22 cellular contexts compared by ENCODE assay signal in the genomic region with DNA sequence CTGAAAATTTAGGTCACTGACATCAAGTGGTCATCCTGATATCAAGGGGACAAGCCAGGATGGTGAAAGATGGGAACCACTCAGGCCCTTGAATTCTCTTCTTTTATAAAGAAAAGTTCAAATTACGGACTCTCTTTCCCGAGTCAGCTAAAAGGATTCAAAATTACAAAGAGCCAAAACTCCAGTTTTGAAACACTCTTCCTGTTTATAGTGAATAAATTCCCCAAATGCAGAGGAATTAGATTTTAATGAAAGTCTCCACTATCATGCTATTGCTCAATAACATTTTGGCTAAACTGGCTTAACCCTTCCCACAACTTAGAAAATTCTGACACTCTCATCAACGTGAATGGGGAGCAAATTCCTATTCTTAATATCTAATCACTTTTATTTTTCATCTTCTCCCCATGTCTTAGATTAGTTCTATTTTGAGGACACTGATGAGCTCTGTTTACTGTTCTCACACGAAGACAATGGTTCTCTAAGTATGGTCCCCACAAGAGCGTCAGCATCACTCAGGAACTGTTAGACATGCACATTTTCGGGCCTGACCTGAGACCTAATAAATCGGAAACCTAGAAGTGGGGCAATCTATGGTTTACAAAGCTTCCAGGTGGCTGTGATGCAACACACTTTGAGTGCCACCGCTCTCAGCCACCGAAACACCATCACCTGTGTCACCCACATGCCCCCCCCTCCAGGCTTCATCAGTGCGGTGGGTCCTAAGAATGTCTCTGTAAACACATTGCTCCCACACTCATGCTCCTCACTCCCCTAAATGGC.
A peak's percentile ranks its signal among the peaks of the same experiment; 100 is the strongest.
DNase-seq lines count a peak whose midpoint lies in the region; ATAC-seq and TF ChIP-seq lines count a peak whose summit lies in the region.
"Had no signal": no experiment of that assay in that cellular context is flagged by ENCODE, and none has a peak within 500 bp of the region (broad histone marks: within the 10 kb centered on the region; RNA-seq: fewer than 3 reads in every experiment).

No MANE protein-coding gene starts in this region.

- H3K56ac ChIP-seq in IMR-90 (ENCODE audit: extremely low read depth, insufficient read depth, low read length) = no peak overlapping the region

- CTCF ChIA-PET in IMR-90 (lab: Yijun Ruan, JAX) = interaction anchor here (0.5 kb wide), 1 partner anchor 12 kb away, joined by 3 read pairs; no protein-coding TSS in a partner anchor
- CTCF ChIA-PET in naive thymus-derived CD4-positive, alpha-beta T cell (lab: Charles Lee) = no interaction called here

- no peak overlapping the region for H3K27ac ChIP-seq in IMR-90 (ENCODE audit: insufficient read depth, low read length)
- peak overlapping the region; percentile 71 for H3K27ac ChIP-seq in hepatocyte
- H3K27ac ChIP-seq in sigmoid colon = peak overlapping the region in 3 of 4 donors; percentile 28 to 45 (median 37)
- no peak overlapping the region for H3K27ac ChIP-seq in naive thymus-derived CD4-positive, alpha-beta T cell (ENCODE audit: low read depth, low read length)
- H3K27ac ChIP-seq: BLaER1, epithelial cell of prostate, prostate gland, skin epidermis had no signal

- no peaks in the 10 kb centered on the region for H4K20me1 ChIP-seq in IMR-90 (ENCODE audit: insufficient read depth, low read length)
- no peaks in the 10 kb centered on the region for H4K20me1 ChIP-seq in hepatocyte (ENCODE audit: insufficient read depth, poor library complexity, severe bottlenecking)
- H4K20me1 ChIP-seq: BLaER1 had no signal

- no peak overlapping the region for H2BK120ac ChIP-seq in IMR-90 (ENCODE audit: low read depth, low read length)

- DNase-seq in IMR-90 = no peak
- DNase-seq in effector memory CD8-positive, alpha-beta T cell = peak in 2 of 3 experiments; percentile 5 to 8
- no peak for DNase-seq in hepatocyte (ENCODE audit: low spot score)
- DNase-seq in sigmoid colon = no peak
- DNase-seq in naive thymus-derived CD4-positive, alpha-beta T cell = no peak
- no peak for DNase-seq in effector CD8-positive, alpha-beta T cell (lab: John Stamatoyannopoulos, UW)
- DNase-seq: ACHN; Caco-2; DMS79 treated with DMSO at 0.1 percent for 48 hours; hippocampal formation; immature natural killer cell; Karpas-422; NCI-H524; stimulated activated CD4-positive, alpha-beta T cell treated with anti-CD3 and anti-CD28 coated beads, Interleukin-1b, Interleukin-23, amount 100 ng/mL, for 48 hours had no signal

- TF ChIP-seq POLR2A in IMR-90 (IDR thresholded peaks at IDR 0.05; ENCODE audit: low read depth, low read length) (no peak), sigmoid colon (IDR thresholded peaks at IDR 0.05) (no peak)

- no peaks in the 10 kb centered on the region for H3K9me1 ChIP-seq in IMR-90 (ENCODE audit: insufficient read depth, low read length)

- no peaks in the 10 kb centered on the region for H3K9me3 ChIP-seq in IMR-90 (ENCODE audit: control insufficient read depth, insufficient read depth, low read length)
- H3K9me3 ChIP-seq in hepatocyte (ENCODE audit: low read depth) = no peaks in the 10 kb centered on the region
- H3K9me3 ChIP-seq in sigmoid colon = no peaks in the 10 kb centered on the region
- H3K9me3 ChIP-seq in naive thymus-derived CD4-positive, alpha-beta T cell (ENCODE audit: control insufficient read depth in 2 of 3, low read length in 3 of 3) = no peaks in the 10 kb centered on the region
- H3K9me3 ChIP-seq: BLaER1, Caco-2, prostate gland had no signal

- H3K9me2 ChIP-seq in hepatocyte (replicated peaks; ENCODE audit: insufficient read depth) = no peaks in the 10 kb centered on the region

- no peak overlapping the region; the same call in 1 of the 2 replicates for H3K18ac ChIP-seq in IMR-90 (ENCODE audit: low read depth, low read length)

- H3K4me1 Mint-ChIP-seq in effector memory CD8-positive, alpha-beta T cell (ENCODE audit: low read depth in 2 of 2) = no peaks in the 10 kb centered on the region
- H3K4me1 Mint-ChIP-seq in naive thymus-derived CD4-positive, alpha-beta T cell = peaks cover 6 to 28% (median 18%) of the 10 kb centered on the region in 7 donors
- H3K4me1 Mint-ChIP-seq: immature natural killer cell had no signal

- dilution Hi-C loops in IMR-90 (cut with HindIII; ENCODE audit: low sequenced_read_pairs, unreplicated experiment) = no loop called here

- TF ChIP-seq CTCF in IMR-90 (conservative IDR thresholded peaks at IDR 0.05; ENCODE audit: low read depth, low read length) (no peak), hepatocyte (IDR thresholded peaks at IDR 0.05; ENCODE audit: poor library complexity) (no peak), sigmoid colon (IDR thresholded peaks at IDR 0.05) (no peak)

- no peaks in the 10 kb centered on the region for H3K9me3 Mint-ChIP-seq in effector memory CD8-positive, alpha-beta T cell
- H3K9me3 Mint-ChIP-seq in naive thymus-derived CD4-positive, alpha-beta T cell = peaks cover 0 to 2% (median 0%) of the 10 kb centered on the region in 11 donors
- H3K9me3 Mint-ChIP-seq: activated naive CD4-positive, alpha-beta T cell treated with anti-CD3 and anti-CD28 coated beads, Interleukin-2, amount 50 U/mL, for 72 hours; immature natural killer cell had no signal

- no peak overlapping the region for H3K14ac ChIP-seq in IMR-90 (replicated peaks; ENCODE audit: low read depth, low read length)

- H3K4me2 ChIP-seq in IMR-90 (ENCODE audit: low read depth, low read length) (no peak overlapping the region), hepatocyte (no peak overlapping the region)
- H3K4me2 ChIP-seq: BLaER1 had no signal

- H3K27ac Mint-ChIP-seq in effector memory CD8-positive, alpha-beta T cell = peak overlapping the region in 1 of 2 donors; percentile 3
- H3K27ac Mint-ChIP-seq in naive thymus-derived CD4-positive, alpha-beta T cell = peak overlapping the region in 1 of 9 donors; percentile 38
- H3K27ac Mint-ChIP-seq: activated naive CD4-positive, alpha-beta T cell treated with anti-CD3 and anti-CD28 coated beads, Interleukin-2, amount 50 U/mL, for 72 hours; immature natural killer cell had no signal

- no peak overlapping the region for H3K4me3 ChIP-seq in IMR-90 (ENCODE audit: insufficient read depth, low read depth, low read length)
- no peak overlapping the region for H3K4me3 ChIP-seq in hepatocyte
- H3K4me3 ChIP-seq in sigmoid colon = no peak overlapping the region
- H3K4me3 ChIP-seq in naive thymus-derived CD4-positive, alpha-beta T cell (ENCODE audit: low read length) = no peak overlapping the region
- H3K4me3 ChIP-seq: BLaER1, prostate gland, skin epidermis had no signal

- H3K36me3 ChIP-seq in IMR-90 (ENCODE audit: control insufficient read depth, insufficient read depth, low read length) = no peaks in the 10 kb centered on the region
- no peaks in the 10 kb centered on the region for H3K36me3 ChIP-seq in hepatocyte (replicated peaks; ENCODE audit: insufficient read depth, low read depth)
- H3K36me3 ChIP-seq in sigmoid colon = no peaks in the 10 kb centered on the region
- H3K36me3 ChIP-seq in naive thymus-derived CD4-positive, alpha-beta T cell (ENCODE audit: control insufficient read depth in 2 of 3, insufficient read depth in 3 of 3, low read length in 3 of 3) = no peaks in the 10 kb centered on the region
- H3K36me3 ChIP-seq: prostate gland had no signal

- no peak overlapping the region for H3K23ac ChIP-seq in IMR-90 (ENCODE audit: low read depth, low read length)

- H2AFZ ChIP-seq in IMR-90 (replicated peaks; ENCODE audit: low read length, poor library complexity) (no peak overlapping the region), hepatocyte (no peak overlapping the region)

- H3K4ac ChIP-seq in IMR-90 (ENCODE audit: low read depth, low read length) = no peak overlapping the region

- H3K4me1 ChIP-seq in IMR-90 (ENCODE audit: control insufficient read depth, insufficient read depth, low read length) (no peaks in the 10 kb centered on the region), hepatocyte (ENCODE audit: insufficient read depth) (peaks cover 8% of the 10 kb centered on the region), sigmoid colon (no peaks in the 10 kb centered on the region)
- H3K4me1 ChIP-seq in naive thymus-derived CD4-positive, alpha-beta T cell (ENCODE audit: control insufficient read depth in 2 of 2, insufficient read depth in 2 of 2, low read length in 2 of 2) = peaks cover 0 to 15% of the 10 kb centered on the region in 2 donors
- H3K4me1 ChIP-seq: BLaER1, Caco-2, prostate gland had no signal

- H3K79me2 ChIP-seq in hepatocyte = no peaks in the 10 kb centered on the region

- POLR2A ChIA-PET in IMR-90 (lab: Charles Lee; ENCODE audit: unreplicated experiment) = no interaction called here
- POLR2A ChIA-PET in naive thymus-derived CD4-positive, alpha-beta T cell (lab: Charles Lee) = interaction anchor here (1.5 kb wide), 1 partner anchor 9 kb away, joined by 5 read pairs; no protein-coding TSS in a partner anchor

- no TSS peak for BruUV-seq in IMR-90 (replicated peaks; lab: Mats Ljungman, UMichigan)

- in situ Hi-C loops in IMR-90 (cut with MboI; ENCODE audit: low sequenced_read_pairs) = no loop called here

- no peak for TF ChIP-seq RAD21 in IMR-90 (IDR thresholded peaks at IDR 0.05; ENCODE audit: low read length)

- H2AK9ac ChIP-seq in IMR-90 (replicated peaks; ENCODE audit: low read depth, low read length, poor library complexity) = no peak overlapping the region

- no peak overlapping the region for H4K8ac ChIP-seq in IMR-90 (ENCODE audit: low read depth in 2 of 2, low read length in 2 of 2)

- H4K5ac ChIP-seq in IMR-90 (ENCODE audit: low read depth, low read length) = no peak overlapping the region

- H2AK5ac ChIP-seq in IMR-90 (ENCODE audit: low read depth, low read length) = no peak overlapping the region

- ATAC-seq in IMR-90 (ENCODE audit: low read depth) (no peak), HG03565 (IDR thresholded peaks at IDR 0.05; ENCODE audit: unreplicated experiment) (no peak), GM18870 (IDR thresholded peaks at IDR 0.05; ENCODE audit: unreplicated experiment) (no peak)
- ATAC-seq in effector memory CD8-positive, alpha-beta T cell (replicated peaks) = peak; percentile 78
- ATAC-seq in naive thymus-derived CD4-positive, alpha-beta T cell = no peak
- ATAC-seq: activated naive CD4-positive, alpha-beta T cell treated with anti-CD3 and anti-CD28 coated beads, Interleukin-2, amount 50 U/mL, for 72 hours; left lobe of liver had no signal

- H2BK5ac ChIP-seq in IMR-90 (ENCODE audit: low read depth, low read length, poor library complexity, severe bottlenecking) = no peak overlapping the region

- H2BK15ac ChIP-seq in IMR-90 (ENCODE audit: low read depth, low read length) = no peak overlapping the region

- H4K91ac ChIP-seq in IMR-90 (ENCODE audit: insufficient read depth, low read depth, low read length) = no peak overlapping the region

- H3K27me3 Mint-ChIP-seq in effector memory CD8-positive, alpha-beta T cell = no peaks in the 10 kb centered on the region
- peaks cover 0 to 5% (median 0%) of the 10 kb centered on the region in 5 donors for H3K27me3 Mint-ChIP-seq in naive thymus-derived CD4-positive, alpha-beta T cell

- H3K4me3 Mint-ChIP-seq in effector memory CD8-positive, alpha-beta T cell = no peak overlapping the region
- no peak overlapping the region for H3K4me3 Mint-ChIP-seq in naive thymus-derived CD4-positive, alpha-beta T cell
- H3K4me3 Mint-ChIP-seq: immature natural killer cell had no signal

- H3K27me3 ChIP-seq in IMR-90 (ENCODE audit: control insufficient read depth, insufficient read depth, low read length) (no peaks in the 10 kb centered on the region), hepatocyte (no peaks in the 10 kb centered on the region), sigmoid colon (no peaks in the 10 kb centered on the region)
- no peaks in the 10 kb centered on the region for H3K27me3 ChIP-seq in naive thymus-derived CD4-positive, alpha-beta T cell (ENCODE audit: control insufficient read depth in 2 of 2, insufficient read depth in 2 of 2, low read length in 2 of 2)
- H3K27me3 ChIP-seq: BLaER1 had no signal

- H3K9ac ChIP-seq in IMR-90 (ENCODE audit: low read depth, low read length) = no peak overlapping the region
- H3K9ac ChIP-seq: BLaER1 had no signal

- 17% methylated on average over 1 of the region's 10 CpGs; no CpG with 5 or more reads in 1 of the 2 experiments for WGBS in IMR-90 (ENCODE audit: extremely low coverage in 2 of 2, insufficient read length in 1 of 2), 2 experiments
- 73% methylated on average over 10 of the region's 10 CpGs for WGBS in hepatocyte (ENCODE audit: low lambda C conversion rate, missing lambda C conversion rate)
- WGBS in sigmoid colon, 2 donors = 74 to 85% methylated on average over 10 of the region's 10 CpGs

- TF ChIP-seq EP300 in sigmoid colon (IDR thresholded peaks at IDR 0.05) = no peak

- H2BK20ac ChIP-seq in IMR-90 (ENCODE audit: low read depth, low read length) = no peak overlapping the region

- no peaks in the 10 kb centered on the region for H3K36me3 Mint-ChIP-seq in effector memory CD8-positive, alpha-beta T cell (ENCODE audit: insufficient read depth)
- peaks cover 0 to 5% (median 0%) of the 10 kb centered on the region in 5 donors for H3K36me3 Mint-ChIP-seq in naive thymus-derived CD4-positive, alpha-beta T cell
- H3K36me3 Mint-ChIP-seq: activated naive CD4-positive, alpha-beta T cell treated with anti-CD3 and anti-CD28 coated beads, Interleukin-2, amount 50 U/mL, for 72 hours; immature natural killer cell had no signal

- H3K79me1 ChIP-seq in IMR-90 (ENCODE audit: low read depth in 1 of 2, low read length in 2 of 2) = no peaks in the 10 kb centered on the region

- intact Hi-C loops in IMR-90 (cut with micrococcal nuclease) = no loop called here
- intact Hi-C loops in sigmoid colon (cut with DNase I) = no loop called here
- intact Hi-C loops in naive thymus-derived CD4-positive, alpha-beta T cell (cut with micrococcal nuclease) = no loop called here

Comparison
In these comparisons a context has a peak if more than half of its experiments do, and no peak if none do; other contexts are left out.
1. DNase-seq: peak in effector memory CD8-positive, alpha-beta T cell (2 of 3); none in IMR-90 (single experiment), hepatocyte (single experiment), sigmoid colon (single experiment), naive thymus-derived CD4-positive, alpha-beta T cell (0 of 9) and effector CD8-positive, alpha-beta T cell (single experiment).
2. H3K27ac ChIP-seq: peak in hepatocyte (single experiment) and sigmoid colon (3 of 4); none in IMR-90 (single experiment) and naive thymus-derived CD4-positive, alpha-beta T cell (single experiment).